16 cellular contexts compared by ENCODE assay signal in the genomic region with DNA sequence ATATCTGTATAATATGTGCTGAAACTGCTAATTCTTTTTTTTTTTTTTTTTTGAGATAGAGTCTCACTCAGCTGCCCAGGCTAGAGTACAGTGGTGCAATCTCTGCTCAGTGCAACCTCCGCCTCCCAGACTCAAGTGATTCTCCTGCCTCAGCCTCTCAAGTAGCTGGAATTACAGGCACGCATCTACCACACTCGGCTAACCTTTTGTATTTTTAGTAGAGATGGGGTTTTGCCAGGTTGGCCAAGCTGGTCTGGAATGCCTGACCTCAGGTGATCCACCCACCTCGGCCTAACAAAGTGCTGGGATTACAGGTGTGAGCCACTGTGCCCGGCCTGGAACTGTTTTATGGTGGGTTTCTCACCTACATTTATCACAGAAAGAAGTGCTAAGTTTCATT.
A peak's percentile ranks its signal among the peaks of the same experiment; 100 is the strongest.
DNase-seq lines count a peak whose midpoint lies in the region; ATAC-seq and TF ChIP-seq lines count a peak whose summit lies in the region.
"Had no signal": no experiment of that assay in that cellular context is flagged by ENCODE, and none has a peak within 500 bp of the region (broad histone marks: within the 10 kb centered on the region; RNA-seq: fewer than 3 reads in every experiment).

No MANE protein-coding gene starts in this region.

- CTCF ChIA-PET in naive thymus-derived CD4-positive, alpha-beta T cell (lab: Charles Lee), result interaction anchor here (0.6 to 2.0 kb wide), 3 partner anchors 9 to 349 kb away, joined by 3 to 6 read pairs (median 3); no protein-coding TSS in a partner anchor

- H3K36me3 ChIP-seq in BLaER1 treated with 17β-estradiol and CSF1 and Interleukin-3, amounts not matched to agents 10 nM and 100 nM, result no peaks in the 10 kb centered on the region
- peaks cover 10% of the 10 kb centered on the region for H3K36me3 ChIP-seq in DOHH2 (ENCODE audit: control insufficient read depth, low read length)
- H3K36me3 ChIP-seq in WERI-Rb-1, result no peaks in the 10 kb centered on the region
- H3K36me3 ChIP-seq in naive thymus-derived CD4-positive, alpha-beta T cell (ENCODE audit: control insufficient read depth in 2 of 3, insufficient read depth in 3 of 3, low read length in 3 of 3), result no peaks in the 10 kb centered on the region
- H3K36me3 ChIP-seq: HAP-1 had no signal

- H3K4me1 Mint-ChIP-seq in naive thymus-derived CD4-positive, alpha-beta T cell, result peaks cover 71 to 94% (median 90%) of the 10 kb centered on the region in 7 donors
- peaks cover 69% of the 10 kb centered on the region for H3K4me1 Mint-ChIP-seq in stimulated activated effector memory CD8-positive, alpha-beta T cell treated with anti-CD3 and anti-CD28 coated beads, Interleukin-12 subunit alpha, Interleukin-12 subunit beta, amount 100 ng/mL, for 72 hours
- no peaks in the 10 kb centered on the region for H3K4me1 Mint-ChIP-seq in osteocyte (ENCODE audit: unreplicated experiment)

- H3K9ac ChIP-seq in BLaER1 treated with 17β-estradiol and CSF1 and Interleukin-3, amounts not matched to agents 10 nM and 100 nM, result peak overlapping the region in 5 of 11 experiments; percentile 62 to 85 (median 76); a peak in 9 of 22 replicates

- H3K27ac ChIP-seq in BLaER1 treated with 17β-estradiol and CSF1 and Interleukin-3, amounts not matched to agents 10 nM and 100 nM, result peak overlapping the region in 8 of 11 experiments; percentile 62 to 98 (median 88); a peak in 15 of 22 replicates
- H3K27ac ChIP-seq in DOHH2 (ENCODE audit: low read depth, low read length), result 0 out of 2 replicates have a peak overlapping the region, but pooled peaks have one; percentile 6
- H3K27ac ChIP-seq in WERI-Rb-1, result peak overlapping the region; percentile 57
- no peak overlapping the region for H3K27ac ChIP-seq in naive thymus-derived CD4-positive, alpha-beta T cell (ENCODE audit: low read depth, low read length)

- POLR2A ChIA-PET in naive thymus-derived CD4-positive, alpha-beta T cell (lab: Charles Lee), result interaction anchor here (1.0 to 6.1 kb wide), 4 partner anchors 7 to 307 kb away, joined by 3 to 47 read pairs (median 37); partner anchors contain the start of gene STT3B

- no peak for ATAC-seq in naive thymus-derived CD4-positive, alpha-beta T cell
- no peak for ATAC-seq in stimulated activated effector memory CD8-positive, alpha-beta T cell treated with anti-CD3 and anti-CD28 coated beads, Interleukin-12 subunit alpha, Interleukin-12 subunit beta, amount 100 ng/mL, for 72 hours
- ATAC-seq: Panc1 had no signal

- H3K27me3 ChIP-seq in BLaER1 treated with 17β-estradiol and CSF1 and Interleukin-3, amounts not matched to agents 10 nM and 100 nM, result no peaks in the 10 kb centered on the region
- H3K27me3 ChIP-seq in DOHH2 (ENCODE audit: control insufficient read depth, low read length), result no peaks in the 10 kb centered on the region
- H3K27me3 ChIP-seq in WERI-Rb-1 (ENCODE audit: insufficient read depth, low read depth, severe bottlenecking), result no peaks in the 10 kb centered on the region
- H3K27me3 ChIP-seq in naive thymus-derived CD4-positive, alpha-beta T cell (ENCODE audit: control insufficient read depth in 2 of 2, insufficient read depth in 2 of 2, low read length in 2 of 2), result no peaks in the 10 kb centered on the region

- H3K36me3 Mint-ChIP-seq in naive thymus-derived CD4-positive, alpha-beta T cell, result peaks cover 0 to 29% (median 0%) of the 10 kb centered on the region in 5 donors
- H3K36me3 Mint-ChIP-seq in stimulated activated effector memory CD8-positive, alpha-beta T cell treated with anti-CD3 and anti-CD28 coated beads, Interleukin-12 subunit alpha, Interleukin-12 subunit beta, amount 100 ng/mL, for 72 hours, result no peaks in the 10 kb centered on the region
- no peaks in the 10 kb centered on the region for H3K36me3 Mint-ChIP-seq in osteocyte (ENCODE audit: unreplicated experiment)
- H3K36me3 Mint-ChIP-seq: CD14-positive monocyte had no signal

- H3K27me3 Mint-ChIP-seq in naive thymus-derived CD4-positive, alpha-beta T cell, result no peaks in the 10 kb centered on the region
- peaks cover 7% of the 10 kb centered on the region for H3K27me3 Mint-ChIP-seq in osteocyte (ENCODE audit: unreplicated experiment)

- H3K9me3 Mint-ChIP-seq in naive thymus-derived CD4-positive, alpha-beta T cell, result peaks cover 0 to 19% (median 1%) of the 10 kb centered on the region in 11 donors
- H3K9me3 Mint-ChIP-seq in stimulated activated effector memory CD8-positive, alpha-beta T cell treated with anti-CD3 and anti-CD28 coated beads, Interleukin-12 subunit alpha, Interleukin-12 subunit beta, amount 100 ng/mL, for 72 hours, result peaks cover 5% of the 10 kb centered on the region
- no peaks in the 10 kb centered on the region for H3K9me3 Mint-ChIP-seq in osteocyte (ENCODE audit: unreplicated experiment)

- no peaks in the 10 kb centered on the region for H3K9me2 ChIP-seq in DOHH2 (replicated peaks; ENCODE audit: control insufficient read depth, low read length)

- DNase-seq in WERI-Rb-1 (no peak), osteocyte (ENCODE audit: extremely low spot score, unreplicated experiment) (no peak), NCI-H82 (lab: John Stamatoyannopoulos, UW) (no peak)
- DNase-seq in naive thymus-derived CD4-positive, alpha-beta T cell, result no peak
- no peak for DNase-seq in stimulated activated effector memory CD8-positive, alpha-beta T cell treated with anti-CD3 and anti-CD28 coated beads, Interleukin-12 subunit alpha, Interleukin-12 subunit beta, amount 100 ng/mL, for 72 hours (ENCODE audit: low spot score in 2 of 2)
- DNase-seq: Calu3, DMS53, KG1, NCI-H1092 treated with DMSO at 0.1 percent for 48 hours, NCI-H1694, NCI-H2227 treated with DMSO at 0.1 percent for 48 hours had no signal

- H3K4me1 ChIP-seq in BLaER1 treated with 17β-estradiol and CSF1 and Interleukin-3, amounts not matched to agents 10 nM and 100 nM, result peaks cover 36 to 100% (median 89%) of the 10 kb centered on the region in 10 experiments
- H3K4me1 ChIP-seq in DOHH2 (ENCODE audit: control insufficient read depth, low read length), result peaks cover 82% of the 10 kb centered on the region
- peaks cover 76 to 78% of the 10 kb centered on the region in 2 donors for H3K4me1 ChIP-seq in naive thymus-derived CD4-positive, alpha-beta T cell (ENCODE audit: control insufficient read depth in 2 of 2, insufficient read depth in 2 of 2, low read length in 2 of 2)
- H3K4me1 ChIP-seq: HAP-1 had no signal

- H3K27ac Mint-ChIP-seq in naive thymus-derived CD4-positive, alpha-beta T cell, result peak overlapping the region in 7 of 9 donors; percentile 53 to 95 (median 91)
- H3K27ac Mint-ChIP-seq in stimulated activated effector memory CD8-positive, alpha-beta T cell treated with anti-CD3 and anti-CD28 coated beads, Interleukin-12 subunit alpha, Interleukin-12 subunit beta, amount 100 ng/mL, for 72 hours, result no peak overlapping the region
- no peak overlapping the region for H3K27ac Mint-ChIP-seq in osteocyte (ENCODE audit: unreplicated experiment)

- H3K4me2 ChIP-seq in BLaER1 treated with 17β-estradiol and CSF1 and Interleukin-3, amounts not matched to agents 10 nM and 100 nM, result peak overlapping the region in 8 of 11 experiments; percentile 70 to 88 (median 83); a peak in 16 of 22 replicates
- no peak overlapping the region for H3K4me2 ChIP-seq in DOHH2 (ENCODE audit: low read length)

- TF ChIP-seq CTCF in DOHH2 (IDR thresholded peaks at IDR 0.05; ENCODE audit: low read depth, low read length, poor library complexity, severe bottlenecking) (no peak), WERI-Rb-1 (IDR thresholded peaks at IDR 0.05; ENCODE audit: low read depth, low read length) (no peak), osteocyte (IDR thresholded peaks at IDR 0.05) (no peak)

- no peaks in the 10 kb centered on the region for H4K20me1 ChIP-seq in BLaER1 treated with 17β-estradiol and CSF1 and Interleukin-3, amounts not matched to agents 10 nM and 100 nM
- H4K20me1 ChIP-seq in DOHH2 (ENCODE audit: control insufficient read depth, insufficient read depth, low read depth, low read length), result no peaks in the 10 kb centered on the region

- H3K79me2 ChIP-seq in DOHH2 (ENCODE audit: control insufficient read depth, low read length), result no peaks in the 10 kb centered on the region

- H3K4me3 Mint-ChIP-seq in naive thymus-derived CD4-positive, alpha-beta T cell, result peak overlapping the region in 1 of 10 donors; percentile 39
- no peak overlapping the region for H3K4me3 Mint-ChIP-seq in stimulated activated effector memory CD8-positive, alpha-beta T cell treated with anti-CD3 and anti-CD28 coated beads, Interleukin-12 subunit alpha, Interleukin-12 subunit beta, amount 100 ng/mL, for 72 hours
- H3K4me3 Mint-ChIP-seq in osteocyte (ENCODE audit: unreplicated experiment), result no peak overlapping the region
- H3K4me3 Mint-ChIP-seq: CD14-positive monocyte had no signal

- peak overlapping the region in 1 of 10 experiments; percentile 48; a peak in 1 of 20 replicates for H3K4me3 ChIP-seq in BLaER1 treated with 17β-estradiol and CSF1 and Interleukin-3, amounts not matched to agents 10 nM and 100 nM
- no peak overlapping the region for H3K4me3 ChIP-seq in DOHH2 (ENCODE audit: low read length)
- no peak overlapping the region for H3K4me3 ChIP-seq in WERI-Rb-1 (ENCODE audit: low read depth, low read length)
- H3K4me3 ChIP-seq in naive thymus-derived CD4-positive, alpha-beta T cell (ENCODE audit: low read length), result no peak overlapping the region
- H3K4me3 ChIP-seq: HAP-1 had no signal

- peaks cover 5 to 34% (median 26%) of the 10 kb centered on the region in 11 experiments; a peak in 18 of 22 replicates for H3K9me3 ChIP-seq in BLaER1 treated with 17β-estradiol and CSF1 and Interleukin-3, amounts not matched to agents 10 nM and 100 nM (replicated peaks in 1 of 11)
- peaks cover 3% of the 10 kb centered on the region; the same call in 1 of the 2 replicates for H3K9me3 ChIP-seq in DOHH2 (ENCODE audit: control insufficient read depth, insufficient read depth, low read length)
- no peaks in the 10 kb centered on the region for H3K9me3 ChIP-seq in WERI-Rb-1 (ENCODE audit: severe bottlenecking)
- H3K9me3 ChIP-seq in naive thymus-derived CD4-positive, alpha-beta T cell (ENCODE audit: control insufficient read depth in 2 of 3, low read length in 3 of 3), result no peaks in the 10 kb centered on the region
- H3K9me3 ChIP-seq: HAP-1 had no signal

- intact Hi-C loops in naive thymus-derived CD4-positive, alpha-beta T cell (cut with micrococcal nuclease), result loop anchor here (5.0 to 10.0 kb wide), 3 partner anchors 62 to 1890 kb away; partner anchors contain the start of gene CRTAP (in 1 of the 2)

- peaks cover 14% of the 10 kb centered on the region for H3F3A ChIP-seq in DOHH2 (ENCODE audit: control insufficient read depth, insufficient read depth)

Comparison
In these comparisons a context has a peak if more than half of its experiments do, and no peak if none do; other contexts are left out.
1. H3K27ac Mint-ChIP-seq: peak in naive thymus-derived CD4-positive, alpha-beta T cell (7 of 9); none in stimulated activated effector memory CD8-positive, alpha-beta T cell treated with anti-CD3 and anti-CD28 coated beads, Interleukin-12 subunit alpha, Interleukin-12 subunit beta, amount 100 ng/mL, for 72 hours (single experiment) and osteocyte (single experiment).